Comparison of ENCODE assay signal across 11 cellular contexts in genomic region chr19:38662508-38663155, GRCh38. TPM values are rescaled to one million over a fixed set of nuclear protein-coding genes. Genes with fewer than 3 reads are reported as not detected.
A peak's percentile ranks its signal among the peaks of the same experiment; 100 is the strongest.
DNase-seq lines count a peak whose midpoint lies in the region; ATAC-seq and TF ChIP-seq lines count a peak whose summit lies in the region.
"Had no signal": no experiment of that assay in that cellular context is flagged by ENCODE, and none has a peak within 500 bp of the region (broad histone marks: within the 10 kb centered on the region; RNA-seq: fewer than 3 reads in every experiment).

No MANE protein-coding gene starts in this region.

- H3K4me3 ChIP-seq in heart right ventricle (peak overlapping the region in 5 of 10 donors; percentile 12 to 37 (median 28)), endodermal cell (ENCODE audit: low read length) (no peak overlapping the region), neutrophil (ENCODE audit: low read depth in 1 of 2, low read length in 1 of 2) (peak overlapping the region; percentile 33 to 49), uterus (peak overlapping the region in 1 of 2 donors; percentile 2)

- peaks cover 66 to 100% (median 100%) of the 10 kb centered on the region in 9 donors for H3K4me1 ChIP-seq in heart right ventricle
- H3K4me1 ChIP-seq in endodermal cell (ENCODE audit: control insufficient read depth, insufficient read depth, low read length), result peaks cover 49% of the 10 kb centered on the region
- peaks cover 90 to 92% of the 10 kb centered on the region in 2 experiments for H3K4me1 ChIP-seq in neutrophil (ENCODE audit: control insufficient read depth in 1 of 2, insufficient read depth in 1 of 2, low read depth in 1 of 2, low read length in 1 of 2)
- H3K4me1 ChIP-seq in uterus, result peaks cover 44 to 70% of the 10 kb centered on the region in 2 donors

- no peak overlapping the region for H3K4me3 Mint-ChIP-seq in endodermal cell

- TF ChIP-seq POLR2A in uterus (IDR thresholded peaks at IDR 0.05), result no peak

- H3K9ac ChIP-seq in endodermal cell (ENCODE audit: extremely low read depth, low read length, poor library complexity, severe bottlenecking), result no peak overlapping the region
- H3K9ac ChIP-seq: KMS-11 had no signal

- no peak for DNase-seq in heart right ventricle
- no peak for DNase-seq in left cardiac atrium
- DNase-seq in endodermal cell, result no peak
- no peak for DNase-seq in uterus
- no peak for DNase-seq in SKM-1 treated with dmso at 0.1 percent for 144 hours (lab: John Stamatoyannopoulos, UW; ENCODE audit: unreplicated experiment)
- no peak for DNase-seq in COR-L47 (lab: John Stamatoyannopoulos, UW)
- DNase-seq: ACHN, activated gamma-delta T cell had no signal

- H3K36me3 ChIP-seq in heart right ventricle, result peaks cover 0 to 18% (median 0%) of the 10 kb centered on the region in 9 donors
- peaks cover 31% of the 10 kb centered on the region for H3K36me3 ChIP-seq in endodermal cell (ENCODE audit: control insufficient read depth, insufficient read depth, low read length)
- H3K36me3 ChIP-seq in neutrophil, result no peaks in the 10 kb centered on the region
- H3K36me3 ChIP-seq in uterus, result no peaks in the 10 kb centered on the region

- H3K36me3 Mint-ChIP-seq in endodermal cell (ENCODE audit: low read depth), result peaks cover 17% of the 10 kb centered on the region

- H3K4me1 Mint-ChIP-seq in endodermal cell, result peaks cover 68% of the 10 kb centered on the region

- no peak for TF ChIP-seq CTCF in heart right ventricle (IDR thresholded peaks at IDR 0.05)
- TF ChIP-seq CTCF in endodermal cell (conservative IDR thresholded peaks at IDR 0.05), result no peak
- no peak for TF ChIP-seq CTCF in neutrophil (IDR thresholded peaks at IDR 0.05)
- no peak for TF ChIP-seq CTCF in uterus (IDR thresholded peaks at IDR 0.05)

- H3K27me3 Mint-ChIP-seq in endodermal cell (ENCODE audit: insufficient read depth), result no peaks in the 10 kb centered on the region

- intact Hi-C loops in heart right ventricle (cut with DNase I) (loop anchor here in 2 of 10 donors (5.0 kb wide), 2 partner anchors 45 to 50 kb away; no protein-coding TSS in a partner anchor), left cardiac atrium (cut with DNase I) (no loop called here), uterus (cut with DNase I; ENCODE audit: low total_unique reads) (no loop called here)

- H3K9me3 ChIP-seq in heart right ventricle, result no peaks in the 10 kb centered on the region
- no peaks in the 10 kb centered on the region for H3K9me3 ChIP-seq in endodermal cell (ENCODE audit: control insufficient read depth, low read length)
- no peaks in the 10 kb centered on the region for H3K9me3 ChIP-seq in neutrophil
- no peaks in the 10 kb centered on the region for H3K9me3 ChIP-seq in uterus

- peak overlapping the region; percentile 88 to 99 (median 96) for H3K27ac ChIP-seq in heart right ventricle
- H3K27ac ChIP-seq in endodermal cell (ENCODE audit: low read depth, low read length), result no peak overlapping the region
- H3K27ac ChIP-seq in neutrophil, result peak overlapping the region; percentile 88
- peak overlapping the region; percentile 98 for H3K27ac ChIP-seq in uterus
- H3K27ac ChIP-seq: KMS-11 had no signal

- H3K27me3 ChIP-seq in heart right ventricle, result no peaks in the 10 kb centered on the region
- H3K27me3 ChIP-seq in endodermal cell (ENCODE audit: control insufficient read depth, insufficient read depth, low read length, poor library complexity, severe bottlenecking), result no peaks in the 10 kb centered on the region
- no peaks in the 10 kb centered on the region for H3K27me3 ChIP-seq in neutrophil
- no peaks in the 10 kb centered on the region for H3K27me3 ChIP-seq in uterus

- WGBS in heart right ventricle, 2 donors, result 59 to 62% methylated on average over 7 of the region's 7 CpGs
- 86 to 93% methylated on average over 4 to 7 of the region's 7 CpGs for WGBS in endodermal cell (ENCODE audit: insufficient coverage in 1 of 2, insufficient read length in 1 of 2), 2 experiments

- H3K9me3 Mint-ChIP-seq in endodermal cell, result no peaks in the 10 kb centered on the region

- peak overlapping the region; percentile 28 for H3K27ac Mint-ChIP-seq in endodermal cell

- ATAC-seq in heart right ventricle, result no peak
- no peak for ATAC-seq in left cardiac atrium
- no peak for ATAC-seq in HG02973 (IDR thresholded peaks at IDR 0.05; ENCODE audit: unreplicated experiment)

RNA-seq across cellular contexts. Expression of gene ACTN4, which starts 15.2 kb away (rescaled TPM):
- 100 to 1,000 TPM; 129 to 291 (median 149) TPM for total RNA-seq in heart right ventricle
- 100 to 1,000 TPM in 1 of 2 donors, 10 to 100 TPM in 1; 92.4 to 189 TPM for polyA plus RNA-seq in heart right ventricle
- 100 to 1,000 TPM; 160 to 333 TPM for total RNA-seq in left cardiac atrium
- total RNA-seq in endodermal cell, result 100 to 1,000 TPM; 378 to 437 TPM
- 322 TPM for polyA plus RNA-seq in endodermal cell (2013, experiment 1 of 2)
- 298 TPM for polyA plus RNA-seq in endodermal cell (2013, experiment 2 of 2)
- 100 to 1,000 TPM; 259 to 844 (median 429) TPM for total RNA-seq in uterus

RNA-seq across cellular contexts. Expression of gene EIF3K, which starts 43.6 kb away (rescaled TPM):
- total RNA-seq in heart right ventricle, result 100 to 1,000 TPM; 505 to 677 (median 631) TPM
- 100 to 1,000 TPM; 572 to 845 TPM for polyA plus RNA-seq in heart right ventricle
- 100 to 1,000 TPM; 515 to 563 TPM for total RNA-seq in left cardiac atrium
- 100 to 1,000 TPM; 303 to 334 TPM for total RNA-seq in endodermal cell
- polyA plus RNA-seq in endodermal cell (2013, experiment 1 of 2), result 248 TPM
- 218 TPM for polyA plus RNA-seq in endodermal cell (2013, experiment 2 of 2)
- 100 to 1,000 TPM; 211 to 441 (median 246) TPM for total RNA-seq in uterus

RNA-seq across cellular contexts. Expression of gene MAP4K1, which starts 44.9 kb away (rescaled TPM):
- total RNA-seq in heart right ventricle, result 1 to 10 TPM in 8 of 10 donors, under 1 TPM in 2; 0.52 to 9.1 (median 1.5) TPM
- 1 to 10 TPM in 1 of 2 donors, under 1 TPM in 1; 0.99 to 2.1 TPM for polyA plus RNA-seq in heart right ventricle
- 1 to 10 TPM; 3.1 TPM for total RNA-seq in left cardiac atrium
- total RNA-seq in endodermal cell, result 10 to 100 TPM; 12.3 to 17.8 TPM
- 3.8 TPM for polyA plus RNA-seq in endodermal cell (2013, experiment 1 of 2)
- polyA plus RNA-seq in endodermal cell (2013, experiment 2 of 2), result 5.5 TPM
- 1 to 10 TPM in 2 of 4 donors, under 1 TPM in 1, not detected in 1; 0.55 to 4.5 (median 3.6) TPM for total RNA-seq in uterus
